In the genomic region with DNA sequence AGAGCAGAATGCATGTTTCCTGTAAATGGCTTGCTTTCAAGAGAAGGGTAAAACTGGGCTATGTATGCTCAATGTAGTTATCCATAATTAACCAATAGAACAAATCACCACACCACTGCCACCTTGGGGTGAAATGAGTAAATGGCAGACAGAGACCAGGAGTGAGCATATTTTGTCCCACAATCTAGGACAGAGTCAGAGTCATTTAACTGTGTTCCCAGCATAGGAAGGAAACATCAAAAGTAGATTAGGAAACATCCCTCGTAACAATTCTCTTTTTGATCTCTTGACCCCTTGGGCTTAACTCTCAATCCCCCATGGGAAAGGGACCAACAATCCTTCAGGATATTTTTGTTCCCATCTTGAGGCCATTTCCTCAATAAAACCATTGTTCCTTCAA, we compare ENCODE assay signal across 8 cellular contexts.
DNase-seq lines count a peak whose midpoint lies in the region; ATAC-seq and TF ChIP-seq lines count a peak whose summit lies in the region.

No MANE protein-coding gene starts in this region.

- ATAC-seq in GM23338 (peak; percentile 91), right lobe of liver (peak; percentile 95 to 99 (median 96))

- H3K9me2 ChIP-seq in GM23338 (ENCODE audit: insufficient read depth): no peaks in the 10 kb centered on the region

- no peaks in the 10 kb centered on the region for H3K9me3 ChIP-seq in right lobe of liver

- no peak overlapping the region for H3K4me2 ChIP-seq in GM23338

- no peak overlapping the region for H3K27ac ChIP-seq in GM23338 (ENCODE audit: low read depth)
- H3K27ac ChIP-seq in right lobe of liver: no peak overlapping the region

- no peaks in the 10 kb centered on the region for H3K4me1 Mint-ChIP-seq in GM23338
- peaks cover 20% of the 10 kb centered on the region for H3K4me1 Mint-ChIP-seq in chondrocyte (ENCODE audit: low read depth)

- peak; percentile 1 for DNase-seq in NK-92 treated with Interleukin-12 subunit alpha and Interleukin-12 subunit beta, amount 100 ng/mL, for 24 hours (lab: John Stamatoyannopoulos, UW)
- DNase-seq in NK-92 (lab: John Stamatoyannopoulos, UW; ENCODE audit: unreplicated experiment): no peak
- peak; percentile 72 for DNase-seq in GM23338 (ENCODE audit: low spot score)
- DNase-seq in Kasumi-1 (lab: John Stamatoyannopoulos, UW): peak; percentile 20 to 39
- peak; percentile 48 for DNase-seq in SK-N-DZ (ENCODE audit: low spot score)
- DNase-seq in chondrocyte (ENCODE audit: low spot score): no peak
- DNase-seq in right lobe of liver: peak in 2 of 3 donors; percentile 23 to 54
- DNase-seq in superior temporal gyrus (ENCODE audit: extremely low spot score): peak; percentile 88

- H3K36me3 ChIP-seq in GM23338 (ENCODE audit: insufficient read depth) (no peaks in the 10 kb centered on the region), right lobe of liver (no peaks in the 10 kb centered on the region)

- H3K27me3 Mint-ChIP-seq in GM23338 (ENCODE audit: insufficient read depth, low read depth, poor library complexity) (no peaks in the 10 kb centered on the region), chondrocyte (ENCODE audit: low read depth) (no peaks in the 10 kb centered on the region)

- no peak for TF ChIP-seq POLR2A in right lobe of liver (IDR thresholded peaks at IDR 0.05)

- WGBS in right lobe of liver (ENCODE audit: insufficient coverage, low coverage, low lambda C conversion rate, missing lambda C conversion rate): 0% methylated on average over 1 of the region's 1 CpG

- no peaks in the 10 kb centered on the region for H3K27me3 ChIP-seq in GM23338 (ENCODE audit: insufficient read depth)
- H3K27me3 ChIP-seq in right lobe of liver: no peaks in the 10 kb centered on the region

- H3K9me3 Mint-ChIP-seq in GM23338: peaks cover 7% of the 10 kb centered on the region
- peaks cover 10% of the 10 kb centered on the region for H3K9me3 Mint-ChIP-seq in chondrocyte (ENCODE audit: low read depth)

- no peak overlapping the region for H3K4me3 ChIP-seq in GM23338
- no peak overlapping the region for H3K4me3 ChIP-seq in right lobe of liver

- H3K4me1 ChIP-seq in GM23338 (ENCODE audit: insufficient read depth) (no peaks in the 10 kb centered on the region), right lobe of liver (no peaks in the 10 kb centered on the region)

- no peaks in the 10 kb centered on the region for H3K79me2 ChIP-seq in GM23338 (replicated peaks; ENCODE audit: insufficient read depth)

- TF ChIP-seq CTCF in GM23338 (conservative IDR thresholded peaks at IDR 0.05; ENCODE audit: low read depth in 2 of 2) (peak; percentile 78 to 85), chondrocyte (IDR thresholded peaks at IDR 0.05) (peak; percentile 79), right lobe of liver (IDR thresholded peaks at IDR 0.05) (peak; percentile 63 to 72 (median 69))

- intact Hi-C loops in right lobe of liver (cut with DNase I): no loop called here

- H3K27ac Mint-ChIP-seq in GM23338 (no peak overlapping the region), chondrocyte (ENCODE audit: unreplicated experiment) (no peak overlapping the region)

- H3K4me3 Mint-ChIP-seq in GM23338 (no peak overlapping the region), chondrocyte (ENCODE audit: unreplicated experiment) (no peak overlapping the region)

- no peaks in the 10 kb centered on the region for H3F3A ChIP-seq in GM23338 (replicated peaks; ENCODE audit: low read depth)

- H3K36me3 Mint-ChIP-seq in GM23338 (ENCODE audit: low read depth) (peaks cover 3% of the 10 kb centered on the region; the same call in 1 of the 3 replicates), chondrocyte (ENCODE audit: low read depth) (no peaks in the 10 kb centered on the region)

- H4K20me1 ChIP-seq in GM23338 (replicated peaks; ENCODE audit: insufficient read depth): no peaks in the 10 kb centered on the region

- H2AFZ ChIP-seq in GM23338: no peak overlapping the region

TF ChIP-seq in GM23338, 12 proteins besides CTCF, POLR2A, EP300 and RAD21 (continues in another document):
- TF ChIP-seq POLR2AphosphoS5 (IDR thresholded peaks at IDR 0.05; ENCODE audit: low read depth) (no peak), CREB1 (CRISPR knock-in tag; IDR thresholded peaks at IDR 0.05; ENCODE audit: low read depth) (no peak), ZNF331 (CRISPR knock-in tag; IDR thresholded peaks at IDR 0.05; ENCODE audit: low read depth) (no peak), STAT1 (IDR thresholded peaks at IDR 0.05; ENCODE audit: unreplicated experiment) (no peak), EZH2 (IDR thresholded peaks at IDR 0.05; ENCODE audit: low read depth, unreplicated experiment) (no peak), EZH2phosphoT487 (IDR thresholded peaks at IDR 0.05; ENCODE audit: unreplicated experiment) (no peak), JUNB (IDR thresholded peaks at IDR 0.05; ENCODE audit: unreplicated experiment) (no peak), ZNF114 (CRISPR knock-in tag; IDR thresholded peaks at IDR 0.05) (no peak), NANOG (IDR thresholded peaks at IDR 0.05; ENCODE audit: borderline replicate concordance) (no peak)
- TF ChIP-seq, protein P1, sequence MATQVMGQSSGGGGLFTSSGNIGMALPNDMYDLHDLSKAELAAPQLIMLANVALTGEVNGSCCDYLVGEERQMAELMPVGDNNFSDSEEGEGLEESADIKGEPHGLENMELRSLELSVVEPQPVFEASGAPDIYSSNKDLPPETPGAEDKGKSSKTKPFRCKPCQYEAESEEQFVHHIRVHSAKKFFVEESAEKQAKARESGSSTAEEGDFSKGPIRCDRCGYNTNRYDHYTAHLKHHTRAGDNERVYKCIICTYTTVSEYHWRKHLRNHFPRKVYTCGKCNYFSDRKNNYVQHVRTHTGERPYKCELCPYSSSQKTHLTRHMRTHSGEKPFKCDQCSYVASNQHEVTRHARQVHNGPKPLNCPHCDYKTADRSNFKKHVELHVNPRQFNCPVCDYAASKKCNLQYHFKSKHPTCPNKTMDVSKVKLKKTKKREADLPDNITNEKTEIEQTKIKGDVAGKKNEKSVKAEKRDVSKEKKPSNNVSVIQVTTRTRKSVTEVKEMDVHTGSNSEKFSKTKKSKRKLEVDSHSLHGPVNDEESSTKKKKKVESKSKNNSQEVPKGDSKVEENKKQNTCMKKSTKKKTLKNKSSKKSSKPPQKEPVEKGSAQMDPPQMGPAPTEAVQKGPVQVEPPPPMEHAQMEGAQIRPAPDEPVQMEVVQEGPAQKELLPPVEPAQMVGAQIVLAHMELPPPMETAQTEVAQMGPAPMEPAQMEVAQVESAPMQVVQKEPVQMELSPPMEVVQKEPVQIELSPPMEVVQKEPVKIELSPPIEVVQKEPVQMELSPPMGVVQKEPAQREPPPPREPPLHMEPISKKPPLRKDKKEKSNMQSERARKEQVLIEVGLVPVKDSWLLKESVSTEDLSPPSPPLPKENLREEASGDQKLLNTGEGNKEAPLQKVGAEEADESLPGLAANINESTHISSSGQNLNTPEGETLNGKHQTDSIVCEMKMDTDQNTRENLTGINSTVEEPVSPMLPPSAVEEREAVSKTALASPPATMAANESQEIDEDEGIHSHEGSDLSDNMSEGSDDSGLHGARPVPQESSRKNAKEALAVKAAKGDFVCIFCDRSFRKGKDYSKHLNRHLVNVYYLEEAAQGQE (IDR thresholded peaks at IDR 0.05; ENCODE audit: unreplicated experiment): no peak
- TF ChIP-seq, protein P2, sequence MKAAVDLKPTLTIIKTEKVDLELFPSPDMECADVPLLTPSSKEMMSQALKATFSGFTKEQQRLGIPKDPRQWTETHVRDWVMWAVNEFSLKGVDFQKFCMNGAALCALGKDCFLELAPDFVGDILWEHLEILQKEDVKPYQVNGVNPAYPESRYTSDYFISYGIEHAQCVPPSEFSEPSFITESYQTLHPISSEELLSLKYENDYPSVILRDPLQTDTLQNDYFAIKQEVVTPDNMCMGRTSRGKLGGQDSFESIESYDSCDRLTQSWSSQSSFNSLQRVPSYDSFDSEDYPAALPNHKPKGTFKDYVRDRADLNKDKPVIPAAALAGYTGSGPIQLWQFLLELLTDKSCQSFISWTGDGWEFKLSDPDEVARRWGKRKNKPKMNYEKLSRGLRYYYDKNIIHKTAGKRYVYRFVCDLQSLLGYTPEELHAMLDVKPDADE (IDR thresholded peaks at IDR 0.05): no peak

Comparison
In these comparisons a context has a peak if more than half of its experiments do, and no peak if none do; other contexts are left out.
1. DNase-seq: peak in NK-92 treated with Interleukin-12 subunit alpha and Interleukin-12 subunit beta, amount 100 ng/mL, for 24 hours (single experiment), GM23338 (single experiment), Kasumi-1 (2 of 2), SK-N-DZ (single experiment), right lobe of liver (2 of 3) and superior temporal gyrus (single experiment); none in NK-92 (single experiment) and chondrocyte (single experiment).
2. Peak in every context shown above with its lines, with median percentiles within 50 percentile points of each other: CTCF ChIP-seq.